In genomic region chr17:9900744-9901143, GRCh38 we compare ENCODE assay signal across 13 cellular contexts. TPM values are rescaled to one million over a fixed set of nuclear protein-coding genes. Genes with fewer than 3 reads are reported as not detected.
A peak's percentile ranks its signal among the peaks of the same experiment; 100 is the strongest.
DNase-seq lines count a peak whose midpoint lies in the region; ATAC-seq and TF ChIP-seq lines count a peak whose summit lies in the region.
"Had no signal": no experiment of that assay in that cellular context is flagged by ENCODE, and none has a peak within 500 bp of the region (broad histone marks: within the 10 kb centered on the region; RNA-seq: fewer than 3 reads in every experiment).

No MANE protein-coding gene starts in this region.

- H3K27me3 Mint-ChIP-seq in WTC11 (ENCODE audit: low read depth) = peaks cover 3% of the 10 kb centered on the region; the same call in 1 of the 2 replicates
- H3K27me3 Mint-ChIP-seq in natural killer cell treated with Interleukin-12 subunit alpha and Interleukin-12 subunit beta and Interleukin-15 and Interleukin-18, amount 100 ng/mL, for 72 hours = peaks cover 6 to 12% of the 10 kb centered on the region in 2 donors
- peaks cover 19% of the 10 kb centered on the region for H3K27me3 Mint-ChIP-seq in activated naive CD8-positive, alpha-beta T cell treated with anti-CD3 and anti-CD28 coated beads, Interleukin-2, amount 50 U/mL, for 24 hours

- peaks cover 4% of the 10 kb centered on the region; the same call in 1 of the 2 replicates for H3K4me1 Mint-ChIP-seq in WTC11
- H3K4me1 Mint-ChIP-seq in natural killer cell treated with Interleukin-12 subunit alpha and Interleukin-12 subunit beta and Interleukin-15 and Interleukin-18, amount 100 ng/mL, for 72 hours (ENCODE audit: low read depth in 2 of 2) = peaks cover 0 to 6% of the 10 kb centered on the region in 2 donors
- no peaks in the 10 kb centered on the region for H3K4me1 Mint-ChIP-seq in activated naive CD8-positive, alpha-beta T cell treated with anti-CD3 and anti-CD28 coated beads, Interleukin-2, amount 50 U/mL, for 24 hours
- H3K4me1 Mint-ChIP-seq: activated naive CD4-positive, alpha-beta T cell treated with anti-CD3 and anti-CD28 coated beads, Interleukin-2, amount 10 ng/mL, durations not matched to agents 7 days and 5 days had no signal

- H3K4me3 ChIP-seq in SJSA1 (no peak overlapping the region), skeletal muscle tissue (ENCODE audit: low read length in 3 of 3) (no peak overlapping the region)
- H3K4me3 ChIP-seq: gastrocnemius medialis had no signal

- no peaks in the 10 kb centered on the region for H3K36me3 Mint-ChIP-seq in WTC11
- no peaks in the 10 kb centered on the region for H3K36me3 Mint-ChIP-seq in natural killer cell treated with Interleukin-12 subunit alpha and Interleukin-12 subunit beta and Interleukin-15 and Interleukin-18, amount 100 ng/mL, for 72 hours
- no peaks in the 10 kb centered on the region for H3K36me3 Mint-ChIP-seq in activated naive CD8-positive, alpha-beta T cell treated with anti-CD3 and anti-CD28 coated beads, Interleukin-2, amount 50 U/mL, for 24 hours (ENCODE audit: low read depth)
- H3K36me3 Mint-ChIP-seq: activated naive CD4-positive, alpha-beta T cell treated with anti-CD3 and anti-CD28 coated beads, Interleukin-2, amount 10 ng/mL, durations not matched to agents 7 days and 5 days had no signal

- CTCF ChIA-PET in WTC11 (lab: Charles Lee) = interaction anchor here (0.9 to 5.7 kb wide), 4 partner anchors 11 to 172 kb away, joined by 3 to 39 read pairs (median 4); no protein-coding TSS in a partner anchor

- H3K4me1 ChIP-seq in SJSA1 (replicated peaks) (peaks cover 32% of the 10 kb centered on the region), skeletal muscle tissue (ENCODE audit: control insufficient read depth in 3 of 3, insufficient read depth in 3 of 3, low read length in 3 of 3) (peaks cover 0 to 5% (median 3%) of the 10 kb centered on the region in 3 donors)
- H3K4me1 ChIP-seq: gastrocnemius medialis had no signal

- H3K9me3 Mint-ChIP-seq in WTC11 = peaks cover 4% of the 10 kb centered on the region; the same call in 1 of the 2 replicates
- H3K9me3 Mint-ChIP-seq in natural killer cell treated with Interleukin-12 subunit alpha and Interleukin-12 subunit beta and Interleukin-15 and Interleukin-18, amount 100 ng/mL, for 72 hours = no peaks in the 10 kb centered on the region
- H3K9me3 Mint-ChIP-seq in activated naive CD8-positive, alpha-beta T cell treated with anti-CD3 and anti-CD28 coated beads, Interleukin-2, amount 50 U/mL, for 24 hours = no peaks in the 10 kb centered on the region
- H3K9me3 Mint-ChIP-seq: activated naive CD4-positive, alpha-beta T cell treated with anti-CD3 and anti-CD28 coated beads, Interleukin-2, amount 10 ng/mL, durations not matched to agents 7 days and 5 days; dendritic cell treated with granulocyte-macrophage colony-stimulating factor and Interleukin-4, amounts not matched to agents 40 ng/mL and 50 ng/mL, for 4 days had no signal

- peak; percentile 79 for DNase-seq in EL
- DNase-seq in SJSA1 (ENCODE audit: low read depth in 1 of 2, low spot score in 2 of 2) = peak; percentile 65 to 76
- peak; percentile 46 for DNase-seq in glomerular visceral epithelial cell (ENCODE audit: extremely low spot score)
- no peak for DNase-seq in WTC11 (ENCODE audit: low spot score)
- DNase-seq in natural killer cell treated with Interleukin-12 subunit alpha and Interleukin-12 subunit beta and Interleukin-15 and Interleukin-18, amount 100 ng/mL, for 72 hours (ENCODE audit: low spot score) = no peak
- DNase-seq in activated naive CD8-positive, alpha-beta T cell treated with anti-CD3 and anti-CD28 coated beads, Interleukin-2, amount 50 U/mL, for 24 hours = no peak
- DNase-seq: activated naive CD4-positive, alpha-beta T cell treated with anti-CD3 and anti-CD28 coated beads, Interleukin-2, amount 10 ng/mL, durations not matched to agents 7 days and 5 days; gastrocnemius medialis; left cardiac atrium; T-helper 2 cell had no signal

- H3K27me3 ChIP-seq in SJSA1 (replicated peaks) (no peaks in the 10 kb centered on the region), skeletal muscle tissue (ENCODE audit: control insufficient read depth in 3 of 3, insufficient read depth in 3 of 3, low read length in 3 of 3) (peaks cover 0 to 2% (median 2%) of the 10 kb centered on the region in 3 donors)
- H3K27me3 ChIP-seq: gastrocnemius medialis had no signal

- H3K9me3 ChIP-seq in SJSA1 (replicated peaks) (no peaks in the 10 kb centered on the region), skeletal muscle tissue (ENCODE audit: control insufficient read depth in 3 of 3, low read length in 3 of 3) (no peaks in the 10 kb centered on the region)
- H3K9me3 ChIP-seq: gastrocnemius medialis had no signal

- H3K36me3 ChIP-seq in SJSA1 (no peaks in the 10 kb centered on the region), skeletal muscle tissue (ENCODE audit: control insufficient read depth in 3 of 3, insufficient read depth in 3 of 3, low read length in 3 of 3) (no peaks in the 10 kb centered on the region)
- H3K36me3 ChIP-seq: gastrocnemius medialis had no signal

- H3K27ac Mint-ChIP-seq in WTC11 = no peak overlapping the region
- no peak overlapping the region for H3K27ac Mint-ChIP-seq in natural killer cell treated with Interleukin-12 subunit alpha and Interleukin-12 subunit beta and Interleukin-15 and Interleukin-18, amount 100 ng/mL, for 72 hours
- H3K27ac Mint-ChIP-seq in activated naive CD8-positive, alpha-beta T cell treated with anti-CD3 and anti-CD28 coated beads, Interleukin-2, amount 50 U/mL, for 24 hours = no peak overlapping the region
- H3K27ac Mint-ChIP-seq: activated naive CD4-positive, alpha-beta T cell treated with anti-CD3 and anti-CD28 coated beads, Interleukin-2, amount 10 ng/mL, durations not matched to agents 7 days and 5 days; dendritic cell treated with granulocyte-macrophage colony-stimulating factor and Interleukin-4, amounts not matched to agents 40 ng/mL and 50 ng/mL, for 4 days had no signal

- H3K27ac ChIP-seq in SJSA1 (peak overlapping the region; percentile 93), skeletal muscle tissue (ENCODE audit: low read depth, low read length) (peak overlapping the region; percentile 22)

- ATAC-seq in WTC11 (no peak), GM21381 (IDR thresholded peaks at IDR 0.05; ENCODE audit: unreplicated experiment) (no peak)
- ATAC-seq in natural killer cell treated with Interleukin-12 subunit alpha and Interleukin-12 subunit beta and Interleukin-15 and Interleukin-18, amount 100 ng/mL, for 72 hours = no peak
- ATAC-seq in activated naive CD8-positive, alpha-beta T cell treated with anti-CD3 and anti-CD28 coated beads, Interleukin-2, amount 50 U/mL, for 24 hours = no peak

- no peak overlapping the region for H3K4me3 Mint-ChIP-seq in WTC11
- no peak overlapping the region for H3K4me3 Mint-ChIP-seq in natural killer cell treated with Interleukin-12 subunit alpha and Interleukin-12 subunit beta and Interleukin-15 and Interleukin-18, amount 100 ng/mL, for 72 hours
- no peak overlapping the region for H3K4me3 Mint-ChIP-seq in activated naive CD8-positive, alpha-beta T cell treated with anti-CD3 and anti-CD28 coated beads, Interleukin-2, amount 50 U/mL, for 24 hours
- H3K4me3 Mint-ChIP-seq: activated naive CD4-positive, alpha-beta T cell treated with anti-CD3 and anti-CD28 coated beads, Interleukin-2, amount 10 ng/mL, durations not matched to agents 7 days and 5 days; dendritic cell treated with granulocyte-macrophage colony-stimulating factor and Interleukin-4, amounts not matched to agents 40 ng/mL and 50 ng/mL, for 4 days had no signal

- POLR2A ChIA-PET in WTC11 (lab: Charles Lee) = no interaction called here

- TF ChIP-seq CTCF in WTC11 (IDR thresholded peaks at IDR 0.05) = no peak

- no peak overlapping the region for H3K9ac ChIP-seq in skeletal muscle tissue (ENCODE audit: low read depth in 1 of 3, low read length in 3 of 3)

TF ChIP-seq in WTC11, 78 proteins besides CTCF, POLR2A, EP300 and RAD21 (continues in another document):
- TF ChIP-seq ZNF532 (CRISPR knock-in tag; IDR thresholded peaks at IDR 0.05; ENCODE audit: borderline replicate concordance) (no peak), ZBTB21 (CRISPR knock-in tag; IDR thresholded peaks at IDR 0.05; ENCODE audit: borderline replicate concordance) (no peak), ZNF219 (CRISPR knock-in tag; IDR thresholded peaks at IDR 0.05; ENCODE audit: borderline replicate concordance) (no peak)

RNA-seq across cellular contexts. Expression of gene RCVRN, which starts 4.3 kb away (rescaled TPM):
- 0.95 TPM in 1 of 2 replicates, not detected in the other for total RNA-seq in SJSA1 (2014; rRNA removed; shearing (Covaris generic))
- not detected for total RNA-seq in skeletal muscle tissue
- not detected in 3 replicates for total RNA-seq in WTC11 (2021)
- total RNA-seq in natural killer cell treated with Interleukin-12 subunit alpha and Interleukin-12 subunit beta and Interleukin-15 and Interleukin-18, amount 100 ng/mL, for 72 hours = not detected
- total RNA-seq: gastrocnemius medialis had no signal

Comparison
In these comparisons a context has a peak if more than half of its experiments do, and no peak if none do; other contexts are left out.
1. DNase-seq: peak in EL (single experiment), SJSA1 (2 of 2) and glomerular visceral epithelial cell (single experiment); none in WTC11 (single experiment), natural killer cell treated with Interleukin-12 subunit alpha and Interleukin-12 subunit beta and Interleukin-15 and Interleukin-18, amount 100 ng/mL, for 72 hours (single experiment) and activated naive CD8-positive, alpha-beta T cell treated with anti-CD3 and anti-CD28 coated beads, Interleukin-2, amount 50 U/mL, for 24 hours (single experiment).